5 cellular contexts compared by ENCODE assay signal in genomic region chr22:11060797-11061196, GRCh38.
DNase-seq lines count a peak whose midpoint lies in the region; ATAC-seq and TF ChIP-seq lines count a peak whose summit lies in the region.
"Not testable (repeated sequence)": the region's sequence is repeated elsewhere in the genome, so short reads cannot be mapped to it uniquely, and the experiment has no call there.

No MANE protein-coding gene starts in this region.

- H3K27me3 Mint-ChIP-seq in activated CD4-positive, alpha-beta T cell treated with anti-CD3 and anti-CD28 coated beads, Interleukin-2, amount 10 ng/mL, durations not matched to agents 24 days and 14 days; endodermal cell (ENCODE audit: insufficient read depth): not testable (repeated sequence)

- peaks cover 40% of the 10 kb centered on the region for H3K9me3 Mint-ChIP-seq in activated CD4-positive, alpha-beta T cell treated with anti-CD3 and anti-CD28 coated beads, Interleukin-2, amount 10 ng/mL, durations not matched to agents 24 days and 14 days
- H3K9me3 Mint-ChIP-seq in endodermal cell, result peaks cover 92% of the 10 kb centered on the region

- not testable (repeated sequence) for H3K27me3 ChIP-seq in endodermal cell (ENCODE audit: control insufficient read depth, insufficient read depth, low read length, poor library complexity, severe bottlenecking); right atrium auricular region; lung (ENCODE audit: control insufficient read depth, insufficient read depth)

- not testable (repeated sequence) for H3K36me3 Mint-ChIP-seq in activated CD4-positive, alpha-beta T cell treated with anti-CD3 and anti-CD28 coated beads, Interleukin-2, amount 10 ng/mL, durations not matched to agents 24 days and 14 days (ENCODE audit: low read depth); endodermal cell (ENCODE audit: low read depth)

- TF ChIP-seq CTCF in endodermal cell (conservative IDR thresholded peaks at IDR 0.05); right atrium auricular region (IDR thresholded peaks at IDR 0.05); lung (IDR thresholded peaks at IDR 0.05; ENCODE audit: control extremely low read depth, extremely low read depth): not testable (repeated sequence)

- not testable (repeated sequence) for H3K4me1 Mint-ChIP-seq in activated CD4-positive, alpha-beta T cell treated with anti-CD3 and anti-CD28 coated beads, Interleukin-2, amount 10 ng/mL, durations not matched to agents 24 days and 14 days; endodermal cell

- H3K9ac ChIP-seq in endodermal cell (ENCODE audit: extremely low read depth, low read length, poor library complexity, severe bottlenecking), result not testable (repeated sequence)

- H3K36me3 ChIP-seq in endodermal cell (ENCODE audit: control insufficient read depth, insufficient read depth, low read length); right atrium auricular region; lung (ENCODE audit: control insufficient read depth in 2 of 2, insufficient read depth in 2 of 2, low read length in 2 of 2): not testable (repeated sequence)

- H3K4me3 ChIP-seq in endodermal cell (ENCODE audit: low read length); right atrium auricular region; lung: not testable (repeated sequence)

- not testable (repeated sequence) for H3K27ac Mint-ChIP-seq in activated CD4-positive, alpha-beta T cell treated with anti-CD3 and anti-CD28 coated beads, Interleukin-2, amount 10 ng/mL, durations not matched to agents 24 days and 14 days; endodermal cell

- not testable (repeated sequence) for H3K27ac ChIP-seq in endodermal cell (ENCODE audit: low read depth, low read length); right atrium auricular region; lung (ENCODE audit: low read depth in 1 of 2, low read length in 1 of 2)

- not testable (repeated sequence) for H3K4me1 ChIP-seq in endodermal cell (ENCODE audit: control insufficient read depth, insufficient read depth, low read length); right atrium auricular region; lung (ENCODE audit: control insufficient read depth in 2 of 2, insufficient read depth in 2 of 2, low read length in 2 of 2)

- peaks cover 82% of the 10 kb centered on the region for H3K9me3 ChIP-seq in endodermal cell (ENCODE audit: control insufficient read depth, low read length)
- H3K9me3 ChIP-seq in right atrium auricular region, result peaks cover 0 to 13% of the 10 kb centered on the region in 2 donors
- H3K9me3 ChIP-seq in lung (ENCODE audit: control insufficient read depth in 2 of 2, insufficient read depth in 1 of 2, low read length in 1 of 2), result peaks cover 0 to 19% of the 10 kb centered on the region in 2 donors

- not testable (repeated sequence) for ATAC-seq in lung (ENCODE audit: insufficient read depth, low FRiP score)

- WGBS in endodermal cell (ENCODE audit: insufficient coverage in 1 of 2, insufficient read length in 1 of 2), 2 experiments, result 63 to 74% methylated on average over 2 of the region's 2 CpGs
- 59 to 67% methylated on average over 2 of the region's 2 CpGs for WGBS in lung, 2 donors

- intact Hi-C loops in activated CD4-positive, alpha-beta T cell treated with anti-CD3 and anti-CD28 coated beads, Interleukin-2, amount 10 ng/mL, durations not matched to agents 24 days and 14 days (cut with micrococcal nuclease); posterior vena cava (cut with DNase I): not testable (repeated sequence)

- DNase-seq in activated CD4-positive, alpha-beta T cell treated with anti-CD3 and anti-CD28 coated beads, Interleukin-2, amount 10 ng/mL, durations not matched to agents 24 days and 14 days, result peak; percentile 51
- DNase-seq in endodermal cell (peak; percentile 6), right atrium auricular region (ENCODE audit: low spot score) (peak; percentile 55), lung (ENCODE audit: low spot score) (peak; percentile 23), posterior vena cava (ENCODE audit: low spot score) (peak; percentile 69)

- H3K4me3 Mint-ChIP-seq in activated CD4-positive, alpha-beta T cell treated with anti-CD3 and anti-CD28 coated beads, Interleukin-2, amount 10 ng/mL, durations not matched to agents 24 days and 14 days; endodermal cell: not testable (repeated sequence)

Comparison
In these comparisons a context has a peak if more than half of its experiments do, and no peak if none do; other contexts are left out.
1. DNase-seq: peak in every context shown above with its lines; median percentile 69 in posterior vena cava; 55 in right atrium auricular region; 51 in activated CD4-positive, alpha-beta T cell treated with anti-CD3 and anti-CD28 coated beads, Interleukin-2, amount 10 ng/mL, durations not matched to agents 24 days and 14 days; 23 in lung; 6 in endodermal cell.